ENCODE assay signal across 39 cellular contexts in the genomic region with DNA sequence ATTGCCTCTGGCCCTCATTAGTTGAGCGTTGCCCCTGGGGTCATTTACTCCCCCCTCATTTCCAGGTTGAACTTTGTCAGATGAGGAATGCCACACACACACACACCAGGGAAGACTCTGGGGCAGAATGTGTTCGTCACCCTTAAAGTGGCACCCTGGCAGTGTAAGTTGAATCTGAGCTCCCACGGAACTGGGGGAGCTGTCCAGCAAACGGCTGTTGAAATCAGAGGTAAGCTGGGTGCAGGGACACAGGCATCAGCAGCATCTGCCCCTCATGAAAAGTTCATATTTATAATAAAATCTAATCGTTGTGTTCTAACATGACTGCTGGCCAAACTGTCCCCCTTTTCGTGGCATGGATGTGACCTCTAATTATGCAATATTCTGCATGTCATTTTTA. TPM values are rescaled to one million over a fixed set of nuclear protein-coding genes. Genes with fewer than 3 reads are reported as not detected.
"Had no signal": no experiment of that assay in that cellular context is flagged by ENCODE, and none has a peak within 500 bp of the region (broad histone marks: within the 10 kb centered on the region; RNA-seq: fewer than 3 reads in every experiment).

No MANE protein-coding gene starts in this region.

- H3K4me1 ChIP-seq: ascending aorta, body of pancreas, Peyer's patch had no signal

- H3K36me3 Mint-ChIP-seq: activated naive CD8-positive, alpha-beta T cell treated with anti-CD3 and anti-CD28 coated beads for 36 hours; T-cell had no signal

- H3K27ac ChIP-seq: ascending aorta, body of pancreas, Peyer's patch, RWPE1, WERI-Rb-1 had no signal

- H3K9me3 Mint-ChIP-seq: activated CD8-positive, alpha-beta T cell treated with anti-CD3 and anti-CD28 coated beads for 36 hours; activated naive CD8-positive, alpha-beta T cell treated with anti-CD3 and anti-CD28 coated beads for 36 hours had no signal

- H3K9me3 ChIP-seq: ascending aorta, body of pancreas, Peyer's patch had no signal

- DNase-seq: activated CD4-positive, alpha-beta T cell treated with anti-CD3 and anti-CD28 coated beads for 1 hour; activated CD4-positive, alpha-beta T cell treated with anti-CD3 and anti-CD28 coated beads for 48 hours; activated CD4-positive, alpha-beta T cell treated with anti-CD3 and anti-CD28 coated beads, Interleukin-2, amount 50 U/mL, for 4 hours; activated CD4-positive, CD25-positive, alpha-beta regulatory T cell; activated CD8-positive, alpha-beta T cell treated with anti-CD3 and anti-CD28 coated beads for 36 hours; activated effector memory CD4-positive, alpha-beta T cell treated with anti-CD3 and anti-CD28 coated beads, Interleukin-2, amount 50 U/mL, for 16 hours; activated naive CD4-positive, alpha-beta T cell; activated naive CD4-positive, alpha-beta T cell treated with anti-CD3 and anti-CD28 coated beads, Interleukin-2, amount 50 U/mL, for 16 hours; activated naive CD8-positive, alpha-beta T cell treated with anti-CD3 and anti-CD28 coated beads for 36 hours; activated T-cell treated with anti-CD3 and anti-CD28 coated beads, Interleukin-2, amount 50 U/mL, for 1 hour; activated T-cell treated with anti-CD3 and anti-CD28 coated beads, Interleukin-2, amount 50 U/mL, for 72 hours; amygdala; body of pancreas; caudate nucleus; cerebellar nuclear complex; KG1; MM.1S; NCI-H1105; NCI-H1417 treated with DMSO at 0.1 percent for 48 hours; NCI-H1694; NCI-H1930; NCI-H2081 treated with DMSO at 0.1 percent for 48 hours; NCI-H226; NCI-H524 treated with DMSO at 0.1 percent for 48 hours; Peyer's patch; SIG-M5; T-cell; T-helper 17 cell; WERI-Rb-1 had no signal

- H3K36me3 ChIP-seq: ascending aorta, Peyer's patch, WERI-Rb-1 had no signal

- H3K27me3 ChIP-seq: ascending aorta, body of pancreas, Peyer's patch had no signal

- H3K4me3 Mint-ChIP-seq: activated CD8-positive, alpha-beta T cell treated with anti-CD3 and anti-CD28 coated beads for 36 hours; activated naive CD8-positive, alpha-beta T cell treated with anti-CD3 and anti-CD28 coated beads for 36 hours; activated T-cell treated with anti-CD3 and anti-CD28 coated beads, Interleukin-2, amount 50 U/mL, for 72 hours; activated T-helper 17 cell treated with anti-CD3 and anti-CD28 coated beads, Interleukin-2, amount 50 U/mL, for 72 hours; T-cell; T-helper 17 cell had no signal

- H3K4me3 ChIP-seq: ascending aorta, body of pancreas, Peyer's patch had no signal

- ATAC-seq: activated CD8-positive, alpha-beta T cell treated with anti-CD3 and anti-CD28 coated beads for 36 hours; activated T-cell treated with anti-CD3 and anti-CD28 coated beads, Interleukin-2, amount 50 U/mL, for 72 hours; activated T-helper 17 cell treated with anti-CD3 and anti-CD28 coated beads, Interleukin-2, amount 50 U/mL, for 72 hours; body of pancreas; Right ventricle myocardium inferior; SK-N-SH treated with all-trans-retinoic acid at 6 μM for 48 hours; T-cell; T-helper 17 cell had no signal

- FAIRE-seq: bronchial epithelial cell had no signal

- H3K27ac Mint-ChIP-seq: activated CD8-positive, alpha-beta T cell treated with anti-CD3 and anti-CD28 coated beads for 36 hours; activated naive CD8-positive, alpha-beta T cell treated with anti-CD3 and anti-CD28 coated beads for 36 hours; activated T-cell treated with anti-CD3 and anti-CD28 coated beads, Interleukin-2, amount 50 U/mL, for 72 hours; activated T-helper 17 cell treated with anti-CD3 and anti-CD28 coated beads, Interleukin-2, amount 50 U/mL, for 72 hours; T-cell; T-helper 17 cell had no signal

- H3K4me1 Mint-ChIP-seq: activated naive CD8-positive, alpha-beta T cell treated with anti-CD3 and anti-CD28 coated beads for 36 hours; activated T-helper 17 cell treated with anti-CD3 and anti-CD28 coated beads, Interleukin-2, amount 50 U/mL, for 72 hours; T-cell had no signal

RNA-seq across cellular contexts. Expression of a gene that starts 4.3 kb away (rescaled TPM):
- total RNA-seq: activated CD8-positive, alpha-beta memory T cell treated with anti-CD3 and anti-CD28 coated beads for 36 hours; activated CD8-positive, alpha-beta T cell treated with anti-CD3 and anti-CD28 coated beads for 36 hours; activated naive CD8-positive, alpha-beta T cell treated with anti-CD3 and anti-CD28 coated beads for 36 hours; activated T-cell treated with anti-CD3 and anti-CD28 coated beads, Interleukin-2, amount 50 U/mL, for 72 hours; activated T-helper 17 cell treated with anti-CD3 and anti-CD28 coated beads, Interleukin-2, amount 50 U/mL, for 72 hours; ascending aorta; body of pancreas; bronchial epithelial cell; LHCN-M2; NCI-H460; Peyer's patch; Right ventricle myocardium inferior; SK-MEL-5; T-cell; T-helper 17 cell had no signal
